10 cellular contexts compared by ENCODE assay signal in genomic region chr18:48902856-48903601, GRCh38. TPM values are rescaled to one million over a fixed set of nuclear protein-coding genes. Genes with fewer than 3 reads are reported as not detected.
A peak's percentile ranks its signal among the peaks of the same experiment; 100 is the strongest.
DNase-seq lines count a peak whose midpoint lies in the region; ATAC-seq and TF ChIP-seq lines count a peak whose summit lies in the region.
"Had no signal": no experiment of that assay in that cellular context is flagged by ENCODE, and none has a peak within 500 bp of the region (broad histone marks: within the 10 kb centered on the region; RNA-seq: fewer than 3 reads in every experiment).

No MANE protein-coding gene starts in this region.

- H3K27me3 ChIP-seq in dorsolateral prefrontal cortex (no peaks in the 10 kb centered on the region), lower lobe of right lung (ENCODE audit: low read depth) (no peaks in the 10 kb centered on the region), stomach smooth muscle (ENCODE audit: control insufficient read depth in 1 of 2, insufficient read depth in 2 of 2, low read length in 2 of 2) (no peaks in the 10 kb centered on the region)

- H3K9me3 ChIP-seq in lower lobe of right lung (no peaks in the 10 kb centered on the region), stomach smooth muscle (ENCODE audit: control insufficient read depth in 2 of 2, low read length in 2 of 2) (peaks cover 5 to 10% of the 10 kb centered on the region in 2 donors)

- no peaks in the 10 kb centered on the region for H3K36me3 ChIP-seq in lower lobe of right lung
- no peaks in the 10 kb centered on the region for H3K36me3 ChIP-seq in stomach smooth muscle (ENCODE audit: control insufficient read depth in 2 of 2, insufficient read depth in 2 of 2, low read length in 2 of 2)

- ATAC-seq in lower lobe of right lung, result peak; percentile 3 to 65

- in situ Hi-C loops in GM13977 (cut with MboI; ENCODE audit: low pct_unique_long_range_greater_than_20kb, low sequenced_read_pairs, unreplicated experiment), result no loop called here

- TF ChIP-seq RAD21 in Ishikawa (IDR thresholded peaks at IDR 0.05; ENCODE audit: low read depth), result no peak

- H3K27ac ChIP-seq in dorsolateral prefrontal cortex (peak overlapping the region in 34 of 59 donors; percentile 3 to 84 (median 58)), lower lobe of right lung (peak overlapping the region; percentile 80), stomach smooth muscle (ENCODE audit: low read length) (peak overlapping the region; percentile 74)

- H3K9ac ChIP-seq in stomach smooth muscle (ENCODE audit: low read length in 2 of 2), result no peak overlapping the region

- peaks cover 30% of the 10 kb centered on the region for H3K4me1 ChIP-seq in lower lobe of right lung
- peaks cover 20% of the 10 kb centered on the region for H3K4me1 ChIP-seq in stomach smooth muscle (ENCODE audit: control insufficient read depth, insufficient read depth, low read length)

- intact Hi-C loops in dorsolateral prefrontal cortex (cut with DNase I), result loop anchor here in 1 of 2 donors (5.0 kb wide), 1 partner anchor 36 kb away; no protein-coding TSS in a partner anchor
- intact Hi-C loops in lower lobe of right lung (cut with DNase I), result no loop called here

- H3K4me3 ChIP-seq in dorsolateral prefrontal cortex, result no peak overlapping the region
- no peak overlapping the region for H3K4me3 ChIP-seq in lower lobe of right lung
- H3K4me3 ChIP-seq in stomach smooth muscle (ENCODE audit: low read length in 2 of 2), result peak overlapping the region in 1 of 2 donors; percentile 47

- no peak for TF ChIP-seq CTCF in dorsolateral prefrontal cortex (IDR thresholded peaks at IDR 0.05 in 54 of 56, conservative IDR thresholded peaks at IDR 0.05 in 2 of 56; ENCODE audit: low read depth in 1 of 56, partially characterized antibody in 56 of 56)
- no peak for TF ChIP-seq CTCF in lower lobe of right lung (IDR thresholded peaks at IDR 0.05)
- no peak for TF ChIP-seq CTCF in GM13977 (IDR thresholded peaks at IDR 0.05; ENCODE audit: extremely low read depth, insufficient read depth, missing control alignments)

- DNase-seq in dorsolateral prefrontal cortex (peak in 1 of 10 donors; percentile 44), lower lobe of right lung (no peak), amniotic stem cell (lab: John Stamatoyannopoulos, UW) (no peak), A172 (ENCODE audit: low spot score) (no peak), GM13977 (ENCODE audit: low spot score) (no peak)
- no peak for DNase-seq in activated CD8-positive, alpha-beta memory T cell treated with anti-CD3 and anti-CD28 coated beads for 24 hours
- DNase-seq: activated CD4-positive, alpha-beta T cell treated with anti-CD3 and anti-CD28 coated beads, Interleukin-2, amount 10 ng/mL, durations not matched to agents 24 days and 14 days; DMS79 treated with DMSO at 0.1 percent for 48 hours had no signal

- TF ChIP-seq EP300 in Ishikawa (IDR thresholded peaks at IDR 0.05; ENCODE audit: borderline replicate concordance), result no peak

TF ChIP-seq in Ishikawa, 13 proteins besides CTCF, POLR2A, EP300 and RAD21:
- no peak for TF ChIP-seq EGR1 (IDR thresholded peaks at IDR 0.05)
- no peak for TF ChIP-seq TCF12 (IDR thresholded peaks at IDR 0.05; ENCODE audit: low read depth)
- no peak for TF ChIP-seq NFIC (IDR thresholded peaks at IDR 0.05)
- TF ChIP-seq REST (IDR thresholded peaks at IDR 0.05; ENCODE audit: low read depth), result no peak; the same call in 1 of the 2 replicates
- TF ChIP-seq CREB1 (IDR thresholded peaks at IDR 0.05; ENCODE audit: low read depth), result no peak
- no peak for TF ChIP-seq TAF1 (IDR thresholded peaks at IDR 0.05; ENCODE audit: low read depth)
- TF ChIP-seq ZBTB7A (IDR thresholded peaks at IDR 0.05; ENCODE audit: low read depth), result no peak
- peak; percentile 86 for TF ChIP-seq USF1 (IDR thresholded peaks at IDR 0.05)
TF ChIP-seq in Ishikawa: peak in this region for 1.

RNA-seq across cellular contexts. Expression of gene SMAD7, which starts 47.7 kb away (rescaled TPM):
- total RNA-seq in dorsolateral prefrontal cortex (10 to 100 TPM; 14.2 to 34.2 (median 23.6) TPM), lower lobe of right lung (63.4 TPM)
- 6.2 and 8.5 TPM in 2 replicates for total RNA-seq in A172 (2014; rRNA removed; shearing (Covaris generic))
